ENCODE assay signal across 10 cellular contexts in genomic region chr19:1851581-1852293, GRCh38. TPM values are rescaled to one million over a fixed set of nuclear protein-coding genes. Genes with fewer than 3 reads are reported as not detected.
DNase-seq lines count a peak whose midpoint lies in the region; ATAC-seq and TF ChIP-seq lines count a peak whose summit lies in the region.
"Had no signal": no experiment of that assay in that cellular context is flagged by ENCODE, and none has a peak within 500 bp of the region (broad histone marks: within the 10 kb centered on the region; RNA-seq: fewer than 3 reads in every experiment).

No MANE protein-coding gene starts in this region.

- peaks cover 34% of the 10 kb centered on the region for H3K4me1 ChIP-seq in BE2C
- H3K4me1 ChIP-seq in mucosa of descending colon (ENCODE audit: low read depth) = peaks cover 54% of the 10 kb centered on the region
- H3K4me1 ChIP-seq in testis = peaks cover 46% of the 10 kb centered on the region

- TF ChIP-seq CTCF in BE2C (IDR thresholded peaks at IDR 0.05; ENCODE audit: low read depth, low read length) (no peak), mucosa of descending colon (IDR thresholded peaks at IDR 0.05) (no peak), testis (IDR thresholded peaks at IDR 0.05) (no peak)

- no peaks in the 10 kb centered on the region for H3K9me3 ChIP-seq in BE2C
- no peaks in the 10 kb centered on the region for H3K9me3 ChIP-seq in mucosa of descending colon
- H3K9me3 ChIP-seq in testis = no peaks in the 10 kb centered on the region
- H3K9me3 ChIP-seq: Caco-2, psoas muscle had no signal

- no peak for ATAC-seq in mucosa of descending colon
- no peak for ATAC-seq in HG02759 (IDR thresholded peaks at IDR 0.05; ENCODE audit: unreplicated experiment)
- ATAC-seq: psoas muscle had no signal

- H3K4me3 ChIP-seq in BE2C (ENCODE audit: low read depth, low read length) (peak overlapping the region; percentile 33), mucosa of descending colon (no peak overlapping the region), testis (peak overlapping the region in 1 of 2 donors; percentile 44)
- H3K4me3 ChIP-seq: psoas muscle had no signal

- H3K27ac ChIP-seq in testis = peak overlapping the region in 1 of 2 donors; percentile 19
- H3K27ac ChIP-seq: psoas muscle had no signal

- H3K27me3 ChIP-seq in BE2C (no peaks in the 10 kb centered on the region), testis (no peaks in the 10 kb centered on the region)

- intact Hi-C loops in mucosa of descending colon (cut with DNase I, micrococcal nuclease) = no loop called here
- intact Hi-C loops in testis (cut with DNase I; ENCODE audit: low total_unique reads) = no loop called here

- peak; percentile 75 for DNase-seq in BE2C
- peak; percentile 26 for DNase-seq in NCI-H1092 treated with DMSO at 0.1 percent for 48 hours (lab: John Stamatoyannopoulos, UW)
- DNase-seq in activated gamma-delta T cell treated with Interleukin-2 at 50 U/mL for 16 hours = peak; percentile 69
- peak in 2 of 3 donors; percentile 61 to 72 for DNase-seq in mucosa of descending colon
- no peak for DNase-seq in testis
- no peak for DNase-seq in UCSD-AML1 (lab: John Stamatoyannopoulos, UW; ENCODE audit: unreplicated experiment)
- DNase-seq in NK-92 treated with Interleukin-12 subunit alpha and Interleukin-12 subunit beta, amount 100 ng/mL, for 24 hours (lab: John Stamatoyannopoulos, UW) = no peak
- DNase-seq: Caco-2 had no signal

- H3K36me3 ChIP-seq in BE2C (peaks cover 6% of the 10 kb centered on the region), mucosa of descending colon (ENCODE audit: low read depth) (no peaks in the 10 kb centered on the region), testis (ENCODE audit: low read depth, missing control alignments) (no peaks in the 10 kb centered on the region)

- WGBS in testis, 2 donors = 38% methylated on average over 21 to 54 of the region's 58 CpGs

- no peak for TF ChIP-seq POLR2A in testis (IDR thresholded peaks at IDR 0.05)

RNA-seq across cellular contexts. Expression of gene REXO1, which starts 3.5 kb away (rescaled TPM):
- polyA plus RNA-seq in BE2C (2012; ENCODE audit: insufficient read depth, insufficient read length, low read depth) = 165 TPM
- total RNA-seq in mucosa of descending colon = 10 to 100 TPM; 45.4 to 54.3 (median 50.2) TPM
- total RNA-seq in testis = 100 to 1,000 TPM; 149 to 200 TPM
- polyA plus RNA-seq in testis (ENCODE audit: insufficient read depth, low read depth, low replicate concordance) = 104 TPM

RNA-seq across cellular contexts. Expression of gene KLF16, which starts 11.6 kb away (rescaled TPM):
- polyA plus RNA-seq in BE2C (2012; ENCODE audit: insufficient read depth, insufficient read length, low read depth) = 112 TPM
- total RNA-seq in mucosa of descending colon = 10 to 100 TPM; 22.6 to 26.5 (median 25.6) TPM
- 10 to 100 TPM; 14.7 to 26.5 TPM for total RNA-seq in testis
- 13.3 TPM for polyA plus RNA-seq in testis (ENCODE audit: insufficient read depth, low read depth, low replicate concordance)

RNA-seq across cellular contexts. Expression of gene ABHD17A, which starts 33.6 kb away (rescaled TPM):
- polyA plus RNA-seq in BE2C (2012; ENCODE audit: insufficient read depth, insufficient read length, low read depth) = 324 TPM
- 10 to 100 TPM; 60.9 to 65.8 (median 65.8) TPM for total RNA-seq in mucosa of descending colon
- 100 to 1,000 TPM; 127 to 140 TPM for total RNA-seq in testis
- 51.1 TPM for polyA plus RNA-seq in testis (ENCODE audit: insufficient read depth, low read depth, low replicate concordance)

RNA-seq across cellular contexts. Expression of gene ATP8B3, which starts 39.7 kb away (rescaled TPM):
- 0.29 TPM for polyA plus RNA-seq in BE2C (2012; ENCODE audit: insufficient read depth, insufficient read length, low read depth)
- total RNA-seq in mucosa of descending colon (1 to 10 TPM in 1 of 3 donors, under 1 TPM in 2; 0.55 to 1.2 (median 0.80) TPM), testis (10 to 100 TPM; 33.2 to 38.0 TPM)
- polyA plus RNA-seq in testis (ENCODE audit: insufficient read depth, low read depth, low replicate concordance) = 84.2 TPM

RNA-seq across cellular contexts. Expression of gene ADAT3, which starts 53.5 kb away (rescaled TPM):
- 51.0 TPM for polyA plus RNA-seq in BE2C (2012; ENCODE audit: insufficient read depth, insufficient read length, low read depth)
- total RNA-seq in mucosa of descending colon (10 to 100 TPM; 12.5 to 21.9 (median 19.6) TPM), testis (10 to 100 TPM; 10.6 to 16.7 TPM)
- 1.1 TPM for polyA plus RNA-seq in testis (ENCODE audit: insufficient read depth, low read depth, low replicate concordance)

Comparison
In these comparisons a context has a peak if more than half of its experiments do, and no peak if none do; other contexts are left out.
1. DNase-seq: peak in BE2C (single experiment), NCI-H1092 treated with DMSO at 0.1 percent for 48 hours (single experiment), activated gamma-delta T cell treated with Interleukin-2 at 50 U/mL for 16 hours (single experiment) and mucosa of descending colon (2 of 3); none in testis (single experiment), UCSD-AML1 (single experiment) and NK-92 treated with Interleukin-12 subunit alpha and Interleukin-12 subunit beta, amount 100 ng/mL, for 24 hours (single experiment).